ENCODE assay signal across 33 cellular contexts in genomic region chr7:138383166-138383565, GRCh38.
"Had no signal": no experiment of that assay in that cellular context is flagged by ENCODE, and none has a peak within 500 bp of the region (broad histone marks: within the 10 kb centered on the region; RNA-seq: fewer than 3 reads in every experiment).

No MANE protein-coding gene starts in this region.

- H3K4me3 ChIP-seq: ascending aorta, coronary artery, dorsolateral prefrontal cortex, esophagus squamous epithelium, gastroesophageal sphincter had no signal

- H3K4me3 Mint-ChIP-seq: activated CD4-positive, alpha-beta memory T cell treated with anti-CD3 and anti-CD28 coated beads, Interleukin-2, amount 10 ng/mL, durations not matched to agents 7 days and 5 days; activated CD4-positive, alpha-beta T cell treated with anti-CD3 and anti-CD28 coated beads for 36 hours; activated CD4-positive, alpha-beta T cell treated with anti-CD3 and anti-CD28 coated beads, Interleukin-2, amount 10 ng/mL, durations not matched to agents 7 days and 5 days; activated naive CD4-positive, alpha-beta T cell treated with anti-CD3 and anti-CD28 coated beads, Interleukin-2, amount 10 ng/mL, durations not matched to agents 7 days and 5 days; activated naive CD8-positive, alpha-beta T cell treated with anti-CD3 and anti-CD28 coated beads, Interleukin-2, amount 10 ng/mL, durations not matched to agents 7 days and 5 days; activated T-cell treated with anti-CD3 and anti-CD28 coated beads, Interleukin-2, amount 50 U/mL, for 24 hours; activated T-cell treated with anti-CD3 and anti-CD28 coated beads, Interleukin-2, amount 50 U/mL, for 72 hours; central memory CD8-positive, alpha-beta T cell; dendritic cell treated with granulocyte-macrophage colony-stimulating factor and Interleukin-4, amounts not matched to agents 40 ng/mL and 50 ng/mL, for 4 days; endodermal cell; T-cell; T-helper 1 cell treated with Interleukin-12 subunit alpha and Interleukin-12 subunit beta and Interleukin-4 antibody, amounts not matched to agents 30 μg/mL and 1 μg/mL, for 36 hours had no signal

- DNase-seq: activated CD4-positive, alpha-beta memory T cell treated with anti-CD3 and anti-CD28 coated beads, Interleukin-2, amount 10 ng/mL, durations not matched to agents 7 days and 5 days; activated CD4-positive, alpha-beta T cell treated with anti-CD3 and anti-CD28 coated beads for 36 hours; activated CD4-positive, alpha-beta T cell treated with anti-CD3 and anti-CD28 coated beads, Interleukin-2, amount 10 ng/mL, durations not matched to agents 7 days and 5 days; activated CD4-positive, alpha-beta T cell treated with anti-CD3 and anti-CD28 coated beads, Interleukin-2, amount 50 U/mL, for 4 hours; activated CD4-positive, CD25-positive, alpha-beta regulatory T cell; activated CD4-positive, CD25-positive, alpha-beta regulatory T cell treated with anti-CD3 and anti-CD28 coated beads, Interleukin-2, amount 50 U/mL, for 72 hours; activated CD8-positive, alpha-beta memory T cell treated with anti-CD3 and anti-CD28 coated beads, Interleukin-2, amount 50 U/mL, for 48 hours; activated gamma-delta T cell; activated naive CD4-positive, alpha-beta T cell; activated naive CD4-positive, alpha-beta T cell treated with anti-CD3 and anti-CD28 coated beads, Interleukin-2, amount 10 ng/mL, durations not matched to agents 7 days and 5 days; activated naive CD8-positive, alpha-beta T cell treated with anti-CD3 and anti-CD28 coated beads, Interleukin-2, amount 10 ng/mL, durations not matched to agents 7 days and 5 days; activated T-cell treated with anti-CD3 and anti-CD28 coated beads for 4 hours; activated T-cell treated with anti-CD3 and anti-CD28 coated beads, Interleukin-2, amount 50 U/mL, for 24 hours; activated T-cell treated with anti-CD3 and anti-CD28 coated beads, Interleukin-2, amount 50 U/mL, for 72 hours; brain microvascular endothelial cell; dorsolateral prefrontal cortex; effector memory CD4-positive, alpha-beta T cell; endodermal cell; esophagus squamous epithelium; foreskin melanocyte; head of caudate nucleus; SW 1271; T-cell; T-helper 9 cell had no signal

- H3K27me3 Mint-ChIP-seq: activated CD4-positive, alpha-beta memory T cell treated with anti-CD3 and anti-CD28 coated beads, Interleukin-2, amount 10 ng/mL, durations not matched to agents 7 days and 5 days; activated CD4-positive, alpha-beta T cell treated with anti-CD3 and anti-CD28 coated beads for 36 hours; activated CD4-positive, alpha-beta T cell treated with anti-CD3 and anti-CD28 coated beads, Interleukin-2, amount 10 ng/mL, durations not matched to agents 7 days and 5 days; activated naive CD4-positive, alpha-beta T cell treated with anti-CD3 and anti-CD28 coated beads, Interleukin-2, amount 10 ng/mL, durations not matched to agents 7 days and 5 days; activated naive CD8-positive, alpha-beta T cell treated with anti-CD3 and anti-CD28 coated beads, Interleukin-2, amount 10 ng/mL, durations not matched to agents 7 days and 5 days; activated T-cell treated with anti-CD3 and anti-CD28 coated beads, Interleukin-2, amount 50 U/mL, for 24 hours; central memory CD8-positive, alpha-beta T cell; dendritic cell treated with granulocyte-macrophage colony-stimulating factor and Interleukin-4, amounts not matched to agents 40 ng/mL and 50 ng/mL, for 4 days; T-cell had no signal

- H3K36me3 Mint-ChIP-seq: activated naive CD4-positive, alpha-beta T cell treated with anti-CD3 and anti-CD28 coated beads, Interleukin-2, amount 10 ng/mL, durations not matched to agents 7 days and 5 days; activated naive CD8-positive, alpha-beta T cell treated with anti-CD3 and anti-CD28 coated beads, Interleukin-2, amount 10 ng/mL, durations not matched to agents 7 days and 5 days; T-cell had no signal

- H3K9me3 Mint-ChIP-seq: activated CD4-positive, alpha-beta memory T cell treated with anti-CD3 and anti-CD28 coated beads, Interleukin-2, amount 10 ng/mL, durations not matched to agents 7 days and 5 days; activated naive CD4-positive, alpha-beta T cell treated with anti-CD3 and anti-CD28 coated beads, Interleukin-2, amount 10 ng/mL, durations not matched to agents 7 days and 5 days; central memory CD8-positive, alpha-beta T cell; T-helper 1 cell treated with Interleukin-12 subunit alpha and Interleukin-12 subunit beta and Interleukin-4 antibody, amounts not matched to agents 30 μg/mL and 1 μg/mL, for 36 hours had no signal

- H3K4me1 Mint-ChIP-seq: activated CD4-positive, alpha-beta memory T cell treated with anti-CD3 and anti-CD28 coated beads, Interleukin-2, amount 10 ng/mL, durations not matched to agents 7 days and 5 days; activated CD4-positive, alpha-beta T cell treated with anti-CD3 and anti-CD28 coated beads for 36 hours; activated CD4-positive, alpha-beta T cell treated with anti-CD3 and anti-CD28 coated beads, Interleukin-2, amount 10 ng/mL, durations not matched to agents 7 days and 5 days; activated naive CD4-positive, alpha-beta T cell treated with anti-CD3 and anti-CD28 coated beads, Interleukin-2, amount 10 ng/mL, durations not matched to agents 7 days and 5 days; activated naive CD8-positive, alpha-beta T cell treated with anti-CD3 and anti-CD28 coated beads, Interleukin-2, amount 10 ng/mL, durations not matched to agents 7 days and 5 days; central memory CD8-positive, alpha-beta T cell; endodermal cell; T-cell had no signal

- H3K4me1 ChIP-seq: ascending aorta, esophagus squamous epithelium, gastroesophageal sphincter had no signal

- H3K27ac Mint-ChIP-seq: activated CD4-positive, alpha-beta memory T cell treated with anti-CD3 and anti-CD28 coated beads, Interleukin-2, amount 10 ng/mL, durations not matched to agents 7 days and 5 days; activated CD4-positive, alpha-beta T cell treated with anti-CD3 and anti-CD28 coated beads for 36 hours; activated CD4-positive, alpha-beta T cell treated with anti-CD3 and anti-CD28 coated beads, Interleukin-2, amount 10 ng/mL, durations not matched to agents 7 days and 5 days; activated naive CD4-positive, alpha-beta T cell treated with anti-CD3 and anti-CD28 coated beads, Interleukin-2, amount 10 ng/mL, durations not matched to agents 7 days and 5 days; activated naive CD8-positive, alpha-beta T cell treated with anti-CD3 and anti-CD28 coated beads, Interleukin-2, amount 10 ng/mL, durations not matched to agents 7 days and 5 days; activated T-cell treated with anti-CD3 and anti-CD28 coated beads, Interleukin-2, amount 50 U/mL, for 24 hours; activated T-cell treated with anti-CD3 and anti-CD28 coated beads, Interleukin-2, amount 50 U/mL, for 72 hours; dendritic cell treated with granulocyte-macrophage colony-stimulating factor and Interleukin-4, amounts not matched to agents 40 ng/mL and 50 ng/mL, for 4 days; endodermal cell; T-cell; T-helper 1 cell treated with Interleukin-12 subunit alpha and Interleukin-12 subunit beta and Interleukin-4 antibody, amounts not matched to agents 30 μg/mL and 1 μg/mL, for 36 hours had no signal

- H3K9me3 ChIP-seq: ascending aorta, esophagus squamous epithelium, gastroesophageal sphincter had no signal

- H3K27ac ChIP-seq: ascending aorta, brain microvascular endothelial cell, coronary artery, dorsolateral prefrontal cortex, epithelial cell of prostate, esophagus squamous epithelium, gastroesophageal sphincter had no signal

- FAIRE-seq: bronchial epithelial cell had no signal

- ATAC-seq: activated CD4-positive, alpha-beta T cell treated with anti-CD3 and anti-CD28 coated beads for 36 hours; activated naive CD4-positive, alpha-beta T cell treated with anti-CD3 and anti-CD28 coated beads, Interleukin-2, amount 50 U/mL, for 72 hours; activated T-cell treated with anti-CD3 and anti-CD28 coated beads, Interleukin-2, amount 50 U/mL, for 72 hours; gastroesophageal sphincter; T-cell had no signal

- H3K36me3 ChIP-seq: ascending aorta, brain microvascular endothelial cell, esophagus squamous epithelium, gastroesophageal sphincter had no signal

- H3K27me3 ChIP-seq: ascending aorta, brain microvascular endothelial cell, dorsolateral prefrontal cortex, esophagus squamous epithelium, gastroesophageal sphincter had no signal
